17 cellular contexts compared by ENCODE assay signal in genomic region chrX:153867139-153867538, GRCh38. TPM values are rescaled to one million over a fixed set of nuclear protein-coding genes. Genes with fewer than 3 reads are reported as not detected.
A peak's percentile ranks its signal among the peaks of the same experiment; 100 is the strongest.
DNase-seq lines count a peak whose midpoint lies in the region; ATAC-seq, FAIRE-seq and TF ChIP-seq lines count a peak whose summit lies in the region.
"Had no signal": no experiment of that assay in that cellular context is flagged by ENCODE, and none has a peak within 500 bp of the region (broad histone marks: within the 10 kb centered on the region; RNA-seq: fewer than 3 reads in every experiment).

No MANE protein-coding gene starts in this region.

- no peak for ATAC-seq in left cardiac atrium
- ATAC-seq: A549 had no signal

- H3K27ac ChIP-seq in kidney (ENCODE audit: low read depth in 2 of 2, low read length in 2 of 2): no peak overlapping the region
- no peak overlapping the region for H3K27ac ChIP-seq in tibial nerve
- H3K27ac ChIP-seq: A549, C4-2B had no signal

- H3K9ac ChIP-seq in kidney (ENCODE audit: low read length in 2 of 2): no peak overlapping the region

- TF ChIP-seq POLR2A in tibial nerve (IDR thresholded peaks at IDR 0.05): no peak

- DNase-seq in cardiac septum (ENCODE audit: low spot score): peak; percentile 51
- no peak for DNase-seq in left cardiac atrium
- peak; percentile 2 for DNase-seq in GM19238 (ENCODE audit: insufficient read length, low spot score)
- DNase-seq in kidney: peak; percentile 57
- no peak for DNase-seq in tibial nerve (ENCODE audit: low spot score in 2 of 2)
- no peak for DNase-seq in NCI-H1105 (lab: John Stamatoyannopoulos, UW)
- DNase-seq: AML-193; Caco-2; CD4-positive, alpha-beta T cell had no signal

- TF ChIP-seq EP300 in tibial nerve (IDR thresholded peaks at IDR 0.05): no peak

- H3K4me1 ChIP-seq in kidney (ENCODE audit: control insufficient read depth in 1 of 2, insufficient read depth in 1 of 2, low read depth in 1 of 2, low read length in 2 of 2) (no peaks in the 10 kb centered on the region), tibial nerve (no peaks in the 10 kb centered on the region)
- H3K4me1 ChIP-seq: A549, Caco-2, HAP-1 had no signal

- 36 to 75% methylated on average over 2 to 9 of the region's 9 CpGs for WGBS in tibial nerve, 2 donors

- H3K9me3 ChIP-seq in kidney (ENCODE audit: control insufficient read depth in 1 of 2, low read length in 2 of 2) (no peaks in the 10 kb centered on the region), tibial nerve (no peaks in the 10 kb centered on the region)
- H3K9me3 ChIP-seq: A549, Caco-2, HAP-1 had no signal

- peaks cover 0 to 39% of the 10 kb centered on the region in 2 donors for H3K27me3 ChIP-seq in tibial nerve

- TF ChIP-seq CTCF in kidney (IDR thresholded peaks at IDR 0.05; ENCODE audit: borderline replicate concordance, extremely low read depth, insufficient read depth) (no peak), tibial nerve (IDR thresholded peaks at IDR 0.05) (no peak)

- intact Hi-C loops in cardiac septum (cut with DNase I) (no loop called here), left cardiac atrium (cut with DNase I) (no loop called here), kidney (cut with DNase I) (no loop called here)

- H3K4me3 ChIP-seq in kidney (ENCODE audit: low read length in 2 of 2) (no peak overlapping the region), tibial nerve (no peak overlapping the region)
- H3K4me3 ChIP-seq: A549, HAP-1 had no signal

- no peak for FAIRE-seq in kidney (lab: Jason Lieb, UNC)
- FAIRE-seq: A549, D721Med, G401.6, H1 had no signal

- no peaks in the 10 kb centered on the region for H3K36me3 ChIP-seq in kidney (ENCODE audit: control insufficient read depth in 1 of 2, insufficient read depth in 2 of 2, low read length in 2 of 2)
- no peaks in the 10 kb centered on the region for H3K36me3 ChIP-seq in tibial nerve
- H3K36me3 ChIP-seq: HAP-1 had no signal

RNA-seq across cellular contexts. Expression of gene L1CAM, which starts 18.8 kb away (rescaled TPM):
- total RNA-seq in cardiac septum (1.5 TPM), left cardiac atrium (1 to 10 TPM; 4.3 to 9.2 TPM), kidney (71.9 TPM), tibial nerve (10 to 100 TPM; 23.7 to 53.7 (median 46.3) TPM)
- polyA plus RNA-seq in kidney (ENCODE audit: insufficient read depth, low read depth, low replicate concordance): 26.1 TPM
- total RNA-seq: HT-29 had no signal

RNA-seq across cellular contexts. Expression of gene PDZD4, which starts 36.8 kb away (rescaled TPM):
- total RNA-seq in cardiac septum: 4.1 TPM
- total RNA-seq in left cardiac atrium: 1 to 10 TPM; 4.0 to 4.3 TPM
- total RNA-seq in kidney: 7.0 TPM
- polyA plus RNA-seq in kidney (ENCODE audit: insufficient read depth, low read depth, low replicate concordance): 4.7 TPM
- 10 to 100 TPM; 19.9 to 24.6 (median 21.2) TPM for total RNA-seq in tibial nerve

RNA-seq across cellular contexts. Expression of gene AVPR2, which starts 37.3 kb away (rescaled TPM):
- total RNA-seq in cardiac septum (3.3 TPM), left cardiac atrium (1 to 10 TPM; 3.7 to 3.8 TPM), kidney (2.3 TPM), tibial nerve (1 to 10 TPM; 2.1 to 9.3 (median 5.7) TPM)
- polyA plus RNA-seq in kidney (ENCODE audit: insufficient read depth, low read depth, low replicate concordance): 22.1 TPM
- total RNA-seq: Caco-2; CD4-positive, alpha-beta T cell; H1; HT-29 had no signal
- polyA plus RNA-seq: A549, BJ had no signal

RNA-seq across cellular contexts. Expression of gene ARHGAP4, which starts 58.9 kb away (rescaled TPM):
- total RNA-seq in cardiac septum: 22.9 TPM
- total RNA-seq in left cardiac atrium: 10 to 100 TPM; 19.3 to 20.4 TPM
- total RNA-seq in kidney: 73.0 TPM
- 38.3 TPM for polyA plus RNA-seq in kidney (ENCODE audit: insufficient read depth, low read depth, low replicate concordance)
- total RNA-seq in tibial nerve: 10 to 100 TPM; 23.0 to 90.9 (median 32.7) TPM

Comparison
In these comparisons a context has a peak if more than half of its experiments do, and no peak if none do; other contexts are left out.
1. DNase-seq: peak in cardiac septum (single experiment), GM19238 (single experiment) and kidney (single experiment); none in left cardiac atrium (single experiment), tibial nerve (0 of 2) and NCI-H1105 (single experiment).